1 cellular context compared by ENCODE assay signal in the genomic region with DNA sequence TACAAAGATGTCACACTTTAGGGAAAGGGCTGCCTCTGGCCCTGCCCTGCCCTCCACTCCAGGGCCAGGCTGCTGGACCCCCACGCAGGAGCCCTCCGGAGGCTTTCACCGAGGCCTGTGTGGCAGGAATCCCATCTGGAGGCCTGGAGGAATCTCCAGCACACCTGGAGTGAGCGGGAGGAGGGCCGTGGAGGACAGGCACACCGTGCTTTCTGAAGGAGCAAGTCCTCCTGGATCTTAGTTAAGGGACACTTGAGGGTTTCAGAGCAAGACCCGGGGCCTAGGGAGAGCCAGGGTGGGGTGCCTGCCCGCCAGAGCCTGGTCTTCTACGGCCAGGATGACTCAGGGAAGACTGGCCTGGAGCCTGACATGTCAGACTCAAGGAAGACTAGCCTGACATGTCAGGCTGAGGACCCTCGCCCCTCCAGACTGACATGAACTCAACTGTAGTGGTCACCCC.
TF ChIP-seq lines count a peak whose summit lies in the region.

No MANE protein-coding gene starts in this region.

TF ChIP-seq in HCT116, 20 proteins besides CTCF, POLR2A, EP300 and RAD21:
- TF ChIP-seq POLR2AphosphoS5 (IDR thresholded peaks at IDR 0.05; ENCODE audit: low read depth, low read length) (no peak), SRF (IDR thresholded peaks at IDR 0.05; ENCODE audit: low read depth) (no peak), CBX3 (IDR thresholded peaks at IDR 0.05; ENCODE audit: low read depth) (no peak), ZFX (IDR thresholded peaks at IDR 0.05) (no peak), FOSL1 (IDR thresholded peaks at IDR 0.05; ENCODE audit: low read depth) (no peak), SIN3A (IDR thresholded peaks at IDR 0.05; ENCODE audit: low read depth) (no peak), EGR1 (IDR thresholded peaks at IDR 0.05; ENCODE audit: low read depth) (no peak), YY1 (IDR thresholded peaks at IDR 0.05; ENCODE audit: extremely low read depth, insufficient replicate concordance, low read depth, low read length) (no peak), EZH2 (IDR thresholded peaks at IDR 0.05) (no peak), ELF1 (IDR thresholded peaks at IDR 0.05; ENCODE audit: borderline replicate concordance, low read depth) (no peak), JUND (IDR thresholded peaks at IDR 0.05) (no peak)
- TF ChIP-seq, protein P1, sequence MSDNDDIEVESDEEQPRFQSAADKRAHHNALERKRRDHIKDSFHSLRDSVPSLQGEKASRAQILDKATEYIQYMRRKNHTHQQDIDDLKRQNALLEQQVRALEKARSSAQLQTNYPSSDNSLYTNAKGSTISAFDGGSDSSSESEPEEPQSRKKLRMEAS (IDR thresholded peaks at IDR 0.05): no peak
- TF ChIP-seq, protein P2, sequence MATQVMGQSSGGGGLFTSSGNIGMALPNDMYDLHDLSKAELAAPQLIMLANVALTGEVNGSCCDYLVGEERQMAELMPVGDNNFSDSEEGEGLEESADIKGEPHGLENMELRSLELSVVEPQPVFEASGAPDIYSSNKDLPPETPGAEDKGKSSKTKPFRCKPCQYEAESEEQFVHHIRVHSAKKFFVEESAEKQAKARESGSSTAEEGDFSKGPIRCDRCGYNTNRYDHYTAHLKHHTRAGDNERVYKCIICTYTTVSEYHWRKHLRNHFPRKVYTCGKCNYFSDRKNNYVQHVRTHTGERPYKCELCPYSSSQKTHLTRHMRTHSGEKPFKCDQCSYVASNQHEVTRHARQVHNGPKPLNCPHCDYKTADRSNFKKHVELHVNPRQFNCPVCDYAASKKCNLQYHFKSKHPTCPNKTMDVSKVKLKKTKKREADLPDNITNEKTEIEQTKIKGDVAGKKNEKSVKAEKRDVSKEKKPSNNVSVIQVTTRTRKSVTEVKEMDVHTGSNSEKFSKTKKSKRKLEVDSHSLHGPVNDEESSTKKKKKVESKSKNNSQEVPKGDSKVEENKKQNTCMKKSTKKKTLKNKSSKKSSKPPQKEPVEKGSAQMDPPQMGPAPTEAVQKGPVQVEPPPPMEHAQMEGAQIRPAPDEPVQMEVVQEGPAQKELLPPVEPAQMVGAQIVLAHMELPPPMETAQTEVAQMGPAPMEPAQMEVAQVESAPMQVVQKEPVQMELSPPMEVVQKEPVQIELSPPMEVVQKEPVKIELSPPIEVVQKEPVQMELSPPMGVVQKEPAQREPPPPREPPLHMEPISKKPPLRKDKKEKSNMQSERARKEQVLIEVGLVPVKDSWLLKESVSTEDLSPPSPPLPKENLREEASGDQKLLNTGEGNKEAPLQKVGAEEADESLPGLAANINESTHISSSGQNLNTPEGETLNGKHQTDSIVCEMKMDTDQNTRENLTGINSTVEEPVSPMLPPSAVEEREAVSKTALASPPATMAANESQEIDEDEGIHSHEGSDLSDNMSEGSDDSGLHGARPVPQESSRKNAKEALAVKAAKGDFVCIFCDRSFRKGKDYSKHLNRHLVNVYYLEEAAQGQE (IDR thresholded peaks at IDR 0.05; ENCODE audit: low read depth): no peak
- TF ChIP-seq, protein P3, sequence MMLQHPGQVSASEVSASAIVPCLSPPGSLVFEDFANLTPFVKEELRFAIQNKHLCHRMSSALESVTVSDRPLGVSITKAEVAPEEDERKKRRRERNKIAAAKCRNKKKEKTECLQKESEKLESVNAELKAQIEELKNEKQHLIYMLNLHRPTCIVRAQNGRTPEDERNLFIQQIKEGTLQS (IDR thresholded peaks at IDR 0.05): no peak
